In genomic region chr9:3863686-3864085, GRCh38 we compare ENCODE assay signal across 17 cellular contexts.
DNase-seq lines count a peak whose midpoint lies in the region; ATAC-seq and TF ChIP-seq lines count a peak whose summit lies in the region.
"Had no signal": no experiment of that assay in that cellular context is flagged by ENCODE, and none has a peak within 500 bp of the region (broad histone marks: within the 10 kb centered on the region; RNA-seq: fewer than 3 reads in every experiment).

No MANE protein-coding gene starts in this region.

- peaks cover 17% of the 10 kb centered on the region for H3K36me3 Mint-ChIP-seq in natural killer cell treated with Interleukin-12 subunit alpha and Interleukin-12 subunit beta and Interleukin-15 and Interleukin-18, amount 100 ng/mL, for 72 hours
- no peaks in the 10 kb centered on the region for H3K36me3 Mint-ChIP-seq in natural killer cell
- H3K36me3 Mint-ChIP-seq in neural progenitor cell, result peaks cover 40% of the 10 kb centered on the region
- no peaks in the 10 kb centered on the region for H3K36me3 Mint-ChIP-seq in stimulated activated effector memory CD8-positive, alpha-beta T cell treated with anti-CD3 and anti-CD28 coated beads, Interleukin-12 subunit alpha, Interleukin-12 subunit beta, amount 100 ng/mL, for 72 hours

- no peaks in the 10 kb centered on the region for H3K27me3 ChIP-seq in neural progenitor cell
- H3K27me3 ChIP-seq: Peyer's patch had no signal

- H3K27me3 Mint-ChIP-seq in natural killer cell treated with Interleukin-12 subunit alpha and Interleukin-12 subunit beta and Interleukin-15 and Interleukin-18, amount 100 ng/mL, for 72 hours, result peaks cover 15 to 36% of the 10 kb centered on the region in 2 donors
- H3K27me3 Mint-ChIP-seq in natural killer cell (ENCODE audit: low read depth in 2 of 2) (peaks cover 4 to 8% of the 10 kb centered on the region in 2 donors), neural progenitor cell (ENCODE audit: insufficient read depth, low read depth) (no peaks in the 10 kb centered on the region)
- H3K27me3 Mint-ChIP-seq: dendritic cell treated with granulocyte-macrophage colony-stimulating factor and Interleukin-4, amounts not matched to agents 40 ng/mL and 50 ng/mL, for 4 days had no signal

- no peaks in the 10 kb centered on the region for H3K79me2 ChIP-seq in neural progenitor cell (ENCODE audit: low read depth)
- H3K79me2 ChIP-seq: parathyroid adenoma had no signal

- no peaks in the 10 kb centered on the region for H4K20me1 ChIP-seq in neural progenitor cell (ENCODE audit: low read depth)

- peak overlapping the region; percentile 68 for H3K4me3 Mint-ChIP-seq in natural killer cell treated with Interleukin-12 subunit alpha and Interleukin-12 subunit beta and Interleukin-15 and Interleukin-18, amount 100 ng/mL, for 72 hours
- H3K4me3 Mint-ChIP-seq in natural killer cell (no peak overlapping the region), neural progenitor cell (peak overlapping the region; percentile 44)
- H3K4me3 Mint-ChIP-seq in stimulated activated effector memory CD8-positive, alpha-beta T cell treated with anti-CD3 and anti-CD28 coated beads, Interleukin-12 subunit alpha, Interleukin-12 subunit beta, amount 100 ng/mL, for 72 hours, result no peak overlapping the region
- H3K4me3 Mint-ChIP-seq: CD4-positive, alpha-beta T cell; dendritic cell treated with granulocyte-macrophage colony-stimulating factor and Interleukin-4, amounts not matched to agents 40 ng/mL and 50 ng/mL, for 4 days; IgD-negative memory B cell had no signal

- no peak for TF ChIP-seq CTCF in natural killer cell (IDR thresholded peaks at IDR 0.05)
- TF ChIP-seq CTCF in fibroblast of mammary gland (conservative IDR thresholded peaks at IDR 0.05; ENCODE audit: control insufficient read depth, insufficient read depth, low read depth, low read length), result no peak
- no peak for TF ChIP-seq CTCF in neural progenitor cell (IDR thresholded peaks at IDR 0.05)

- no peak overlapping the region for H3K9ac ChIP-seq in neural progenitor cell
- H3K9ac ChIP-seq: parathyroid adenoma had no signal

- peaks cover 13% of the 10 kb centered on the region for H3K4me1 ChIP-seq in neural progenitor cell
- H3K4me1 ChIP-seq: parathyroid adenoma, Peyer's patch had no signal

- H3K9me3 Mint-ChIP-seq in natural killer cell treated with Interleukin-12 subunit alpha and Interleukin-12 subunit beta and Interleukin-15 and Interleukin-18, amount 100 ng/mL, for 72 hours, result peaks cover 4% of the 10 kb centered on the region
- H3K9me3 Mint-ChIP-seq in natural killer cell (peaks cover 0 to 9% of the 10 kb centered on the region in 2 donors), neural progenitor cell (peaks cover 5% of the 10 kb centered on the region)
- H3K9me3 Mint-ChIP-seq in stimulated activated effector memory CD8-positive, alpha-beta T cell treated with anti-CD3 and anti-CD28 coated beads, Interleukin-12 subunit alpha, Interleukin-12 subunit beta, amount 100 ng/mL, for 72 hours, result no peaks in the 10 kb centered on the region
- H3K9me3 Mint-ChIP-seq: CD4-positive, alpha-beta T cell; dendritic cell treated with granulocyte-macrophage colony-stimulating factor and Interleukin-4, amounts not matched to agents 40 ng/mL and 50 ng/mL, for 4 days; IgD-negative memory B cell had no signal

- H3K9me3 ChIP-seq in neural progenitor cell (ENCODE audit: low read depth), result no peaks in the 10 kb centered on the region
- H3K9me3 ChIP-seq: mucosa of descending colon, Peyer's patch had no signal

- peak overlapping the region; percentile 89 to 91 for H3K27ac Mint-ChIP-seq in natural killer cell treated with Interleukin-12 subunit alpha and Interleukin-12 subunit beta and Interleukin-15 and Interleukin-18, amount 100 ng/mL, for 72 hours
- H3K27ac Mint-ChIP-seq in natural killer cell, result no peak overlapping the region
- peak overlapping the region; percentile 95 for H3K27ac Mint-ChIP-seq in neural progenitor cell
- no peak overlapping the region for H3K27ac Mint-ChIP-seq in stimulated activated effector memory CD8-positive, alpha-beta T cell treated with anti-CD3 and anti-CD28 coated beads, Interleukin-12 subunit alpha, Interleukin-12 subunit beta, amount 100 ng/mL, for 72 hours
- H3K27ac Mint-ChIP-seq: CD4-positive, alpha-beta T cell; dendritic cell treated with granulocyte-macrophage colony-stimulating factor and Interleukin-4, amounts not matched to agents 40 ng/mL and 50 ng/mL, for 4 days; IgD-negative memory B cell had no signal

- no peak overlapping the region for H3K4me3 ChIP-seq in fibroblast of mammary gland (ENCODE audit: control insufficient read depth, low read depth, low read length)
- no peak overlapping the region for H3K4me3 ChIP-seq in neural progenitor cell
- H3K4me3 ChIP-seq: mucosa of descending colon, Peyer's patch had no signal

- no peaks in the 10 kb centered on the region for H3K36me3 ChIP-seq in neural progenitor cell
- H3K36me3 ChIP-seq: Peyer's patch had no signal

- H3F3A ChIP-seq in neural progenitor cell (ENCODE audit: low read depth), result no peaks in the 10 kb centered on the region

- no peak overlapping the region for H3K27ac ChIP-seq in neural progenitor cell
- H3K27ac ChIP-seq: parathyroid adenoma, Peyer's patch had no signal

- no peak overlapping the region for H3K4me2 ChIP-seq in neural progenitor cell

- no peak for ATAC-seq in natural killer cell treated with Interleukin-12 subunit alpha and Interleukin-12 subunit beta and Interleukin-15 and Interleukin-18, amount 100 ng/mL, for 72 hours
- ATAC-seq in natural killer cell, result no peak
- ATAC-seq in stimulated activated effector memory CD8-positive, alpha-beta T cell treated with anti-CD3 and anti-CD28 coated beads, Interleukin-12 subunit alpha, Interleukin-12 subunit beta, amount 100 ng/mL, for 72 hours, result no peak
- ATAC-seq: mucosa of descending colon had no signal

- no peak for DNase-seq in natural killer cell treated with Interleukin-12 subunit alpha and Interleukin-12 subunit beta and Interleukin-15 and Interleukin-18, amount 100 ng/mL, for 72 hours (ENCODE audit: low spot score)
- DNase-seq in natural killer cell (no peak), fibroblast of mammary gland (ENCODE audit: low read depth) (peak; percentile 75), neural progenitor cell (ENCODE audit: low spot score) (no peak), NCI-H1694 (lab: John Stamatoyannopoulos, UW) (no peak), middle frontal gyrus (ENCODE audit: extremely low spot score, low spot score) (no peak), AG08395 (ENCODE audit: low spot score) (no peak)
- no peak for DNase-seq in stimulated activated effector memory CD8-positive, alpha-beta T cell treated with anti-CD3 and anti-CD28 coated beads, Interleukin-12 subunit alpha, Interleukin-12 subunit beta, amount 100 ng/mL, for 72 hours (ENCODE audit: low spot score in 2 of 2)
- DNase-seq: CD4-positive, alpha-beta T cell; kidney; mucosa of descending colon; NCI-H2081 treated with DMSO at 0.1 percent for 48 hours; Peyer's patch; stimulated activated naive CD4-positive, alpha-beta T cell treated with Interleukin-2 at 50 U/mL for 16 hours had no signal

- peaks cover 18 to 26% of the 10 kb centered on the region in 2 donors for H3K4me1 Mint-ChIP-seq in natural killer cell treated with Interleukin-12 subunit alpha and Interleukin-12 subunit beta and Interleukin-15 and Interleukin-18, amount 100 ng/mL, for 72 hours (ENCODE audit: low read depth in 2 of 2)
- H3K4me1 Mint-ChIP-seq in natural killer cell (no peaks in the 10 kb centered on the region), neural progenitor cell (peaks cover 38% of the 10 kb centered on the region)
- peaks cover 7% of the 10 kb centered on the region for H3K4me1 Mint-ChIP-seq in stimulated activated effector memory CD8-positive, alpha-beta T cell treated with anti-CD3 and anti-CD28 coated beads, Interleukin-12 subunit alpha, Interleukin-12 subunit beta, amount 100 ng/mL, for 72 hours
- H3K4me1 Mint-ChIP-seq: IgD-negative memory B cell had no signal

- no peak overlapping the region for H2AFZ ChIP-seq in neural progenitor cell (replicated peaks)
- H2AFZ ChIP-seq: parathyroid adenoma had no signal

- intact Hi-C loops in natural killer cell (cut with micrococcal nuclease), result no loop called here

Comparison
In these comparisons a context has a peak if more than half of its experiments do, and no peak if none do; other contexts are left out.
1. H3K27ac Mint-ChIP-seq: peak in natural killer cell treated with Interleukin-12 subunit alpha and Interleukin-12 subunit beta and Interleukin-15 and Interleukin-18, amount 100 ng/mL, for 72 hours (2 of 2) and neural progenitor cell (single experiment); none in natural killer cell (0 of 2) and stimulated activated effector memory CD8-positive, alpha-beta T cell treated with anti-CD3 and anti-CD28 coated beads, Interleukin-12 subunit alpha, Interleukin-12 subunit beta, amount 100 ng/mL, for 72 hours (single experiment).
2. H3K4me3 Mint-ChIP-seq: peak in natural killer cell treated with Interleukin-12 subunit alpha and Interleukin-12 subunit beta and Interleukin-15 and Interleukin-18, amount 100 ng/mL, for 72 hours (single experiment) and neural progenitor cell (single experiment); none in natural killer cell (single experiment) and stimulated activated effector memory CD8-positive, alpha-beta T cell treated with anti-CD3 and anti-CD28 coated beads, Interleukin-12 subunit alpha, Interleukin-12 subunit beta, amount 100 ng/mL, for 72 hours (single experiment).